Comparison of ENCODE assay signal across 9 cellular contexts in genomic region chr7:89002942-89003618, GRCh38.
A peak's percentile ranks its signal among the peaks of the same experiment; 100 is the strongest.
DNase-seq lines count a peak whose midpoint lies in the region; ATAC-seq, FAIRE-seq and TF ChIP-seq lines count a peak whose summit lies in the region.
"Had no signal": no experiment of that assay in that cellular context is flagged by ENCODE, and none has a peak within 500 bp of the region (broad histone marks: within the 10 kb centered on the region; RNA-seq: fewer than 3 reads in every experiment).

No MANE protein-coding gene starts in this region.

- no peak for TF ChIP-seq CTCF in ascending aorta (IDR thresholded peaks at IDR 0.05)

- no peak for DNase-seq in activated naive CD4-positive, alpha-beta T cell treated with anti-CD3 and anti-CD28 coated beads for 36 hours
- DNase-seq in activated naive CD4-positive, alpha-beta T cell treated with Interleukin-2 at 50 U/mL for 16 hours: no peak
- DNase-seq in ascending aorta (ENCODE audit: low spot score in 2 of 2) (no peak), dermis blood vessel endothelial cell (no peak), A172 (ENCODE audit: low spot score) (no peak), HTR-8/SVneo (ENCODE audit: insufficient read length, low spot score) (no peak)
- peak in 1 of 2 donors; percentile 11 for DNase-seq in stimulated activated naive CD8-positive, alpha-beta T cell treated with anti-CD3 and anti-CD28 coated beads, Interleukin-15, amount 100 ng/mL, for 72 hours

- peak overlapping the region; percentile 79 for H3K27ac Mint-ChIP-seq in activated naive CD4-positive, alpha-beta T cell treated with anti-CD3 and anti-CD28 coated beads for 36 hours
- peak overlapping the region; percentile 98 for H3K27ac Mint-ChIP-seq in stimulated activated naive CD8-positive, alpha-beta T cell treated with anti-CD3 and anti-CD28 coated beads, Interleukin-15, amount 100 ng/mL, for 72 hours

- CTCF ChIA-PET in activated naive CD4-positive, alpha-beta T cell treated with anti-CD3 and anti-CD28 coated beads for 36 hours (lab: Charles Lee): interaction anchor here (0.7 kb wide), 1 partner anchor 28 kb away, joined by 5 read pairs; no protein-coding TSS in a partner anchor

- intact Hi-C loops in activated naive CD4-positive, alpha-beta T cell treated with anti-CD3 and anti-CD28 coated beads for 36 hours (cut with micrococcal nuclease): loop anchor here (1.0 to 10.0 kb wide), 6 partner anchors 25 to 1612 kb away; partner anchors contain the start of gene CLDN12
- intact Hi-C loops in ascending aorta (cut with DNase I): no loop called here

- no peak for FAIRE-seq in HTR-8/SVneo (lab: Jason Lieb, UNC)

- H3K27me3 Mint-ChIP-seq in activated naive CD4-positive, alpha-beta T cell treated with anti-CD3 and anti-CD28 coated beads for 36 hours (ENCODE audit: low read depth): peaks cover 2% of the 10 kb centered on the region
- no peaks in the 10 kb centered on the region for H3K27me3 Mint-ChIP-seq in stimulated activated naive CD8-positive, alpha-beta T cell treated with anti-CD3 and anti-CD28 coated beads, Interleukin-15, amount 100 ng/mL, for 72 hours

- H3K36me3 Mint-ChIP-seq in activated naive CD4-positive, alpha-beta T cell treated with anti-CD3 and anti-CD28 coated beads for 36 hours (ENCODE audit: low read depth): no peaks in the 10 kb centered on the region

- peak overlapping the region; percentile 0 to 22 for H3K4me3 ChIP-seq in ascending aorta

- H3K27me3 ChIP-seq in ascending aorta: no peaks in the 10 kb centered on the region

- H3K9me3 ChIP-seq in ascending aorta: no peaks in the 10 kb centered on the region

- no peaks in the 10 kb centered on the region for H3K9me3 Mint-ChIP-seq in activated naive CD4-positive, alpha-beta T cell treated with anti-CD3 and anti-CD28 coated beads for 36 hours
- no peaks in the 10 kb centered on the region for H3K9me3 Mint-ChIP-seq in stimulated activated naive CD8-positive, alpha-beta T cell treated with anti-CD3 and anti-CD28 coated beads, Interleukin-15, amount 100 ng/mL, for 72 hours

- no peaks in the 10 kb centered on the region for H3K4me1 ChIP-seq in ascending aorta
- H3K4me1 ChIP-seq: parathyroid adenoma had no signal

- H3K27ac ChIP-seq in ascending aorta: no peak overlapping the region
- H3K27ac ChIP-seq: parathyroid adenoma had no signal

- peak; percentile 76 for ATAC-seq in HG03066 (IDR thresholded peaks at IDR 0.05; ENCODE audit: low read depth, unreplicated experiment)
- peak; percentile 86 for ATAC-seq in stimulated activated naive CD8-positive, alpha-beta T cell treated with anti-CD3 and anti-CD28 coated beads, Interleukin-15, amount 100 ng/mL, for 72 hours

- peak overlapping the region; percentile 49 for H3K4me3 Mint-ChIP-seq in activated naive CD4-positive, alpha-beta T cell treated with anti-CD3 and anti-CD28 coated beads for 36 hours
- H3K4me3 Mint-ChIP-seq in stimulated activated naive CD8-positive, alpha-beta T cell treated with anti-CD3 and anti-CD28 coated beads, Interleukin-15, amount 100 ng/mL, for 72 hours: peak overlapping the region; percentile 79 to 82

- H3K36me3 ChIP-seq in ascending aorta: no peaks in the 10 kb centered on the region

- H3K4me1 Mint-ChIP-seq in activated naive CD4-positive, alpha-beta T cell treated with anti-CD3 and anti-CD28 coated beads for 36 hours (ENCODE audit: low read depth): peaks cover 27% of the 10 kb centered on the region
- H3K4me1 Mint-ChIP-seq in stimulated activated naive CD8-positive, alpha-beta T cell treated with anti-CD3 and anti-CD28 coated beads, Interleukin-15, amount 100 ng/mL, for 72 hours: peaks cover 27% of the 10 kb centered on the region
